19 cellular contexts compared by ENCODE assay signal in the genomic region with DNA sequence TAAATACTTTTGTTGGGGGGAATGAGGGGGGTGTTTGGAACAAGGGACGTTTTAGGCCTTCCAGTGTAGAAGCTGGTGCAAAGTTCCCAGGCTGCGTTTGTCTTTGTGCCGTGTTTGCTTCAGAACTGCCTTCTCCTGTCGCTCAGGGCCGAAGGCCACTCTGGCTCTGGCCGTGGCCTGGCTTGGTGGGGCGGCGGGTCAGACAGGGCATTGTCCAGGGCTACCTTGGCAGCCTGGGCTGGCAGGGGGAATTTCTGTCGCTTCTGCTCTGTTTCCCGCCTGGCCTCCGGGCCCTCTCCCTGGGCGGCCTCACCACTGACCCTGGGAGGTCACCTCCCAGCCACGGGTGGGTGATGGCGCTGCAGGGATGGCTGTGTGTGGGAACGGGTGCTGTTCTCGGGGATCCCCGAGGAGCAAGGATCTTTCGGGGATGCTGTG.
A peak's percentile ranks its signal among the peaks of the same experiment; 100 is the strongest.
DNase-seq lines count a peak whose midpoint lies in the region; ATAC-seq and TF ChIP-seq lines count a peak whose summit lies in the region.
"Had no signal": no experiment of that assay in that cellular context is flagged by ENCODE, and none has a peak within 500 bp of the region (broad histone marks: within the 10 kb centered on the region; RNA-seq: fewer than 3 reads in every experiment).

No MANE protein-coding gene starts in this region.

- no peak overlapping the region for H3K27ac Mint-ChIP-seq in chondrocyte (ENCODE audit: unreplicated experiment)
- no peak overlapping the region for H3K27ac Mint-ChIP-seq in activated naive CD4-positive, alpha-beta T cell treated with anti-CD3 and anti-CD28 coated beads, Interleukin-2, amount 50 U/mL, for 72 hours
- H3K27ac Mint-ChIP-seq: HFFc6 had no signal

- ATAC-seq in right lobe of liver, result peak; percentile 93 to 100 (median 96)
- ATAC-seq in sciatic nerve, result no peak
- no peak for ATAC-seq in HG02759 (IDR thresholded peaks at IDR 0.05; ENCODE audit: unreplicated experiment)
- no peak for ATAC-seq in activated naive CD4-positive, alpha-beta T cell treated with anti-CD3 and anti-CD28 coated beads, Interleukin-2, amount 50 U/mL, for 72 hours

- H3K9me3 Mint-ChIP-seq in chondrocyte (ENCODE audit: low read depth), result no peaks in the 10 kb centered on the region
- H3K9me3 Mint-ChIP-seq in activated naive CD4-positive, alpha-beta T cell treated with anti-CD3 and anti-CD28 coated beads, Interleukin-2, amount 50 U/mL, for 72 hours, result no peaks in the 10 kb centered on the region
- H3K9me3 Mint-ChIP-seq: HFFc6 had no signal

- H3K27ac ChIP-seq in right lobe of liver, result no peak overlapping the region
- H3K27ac ChIP-seq: Peyer's patch had no signal

- in situ Hi-C loops in GM13976 (cut with MboI; ENCODE audit: low sequenced_read_pairs, unreplicated experiment), result no loop called here

- no peaks in the 10 kb centered on the region for H3K36me3 Mint-ChIP-seq in chondrocyte (ENCODE audit: low read depth)
- no peaks in the 10 kb centered on the region for H3K36me3 Mint-ChIP-seq in activated naive CD4-positive, alpha-beta T cell treated with anti-CD3 and anti-CD28 coated beads, Interleukin-2, amount 50 U/mL, for 72 hours

- H3K36me3 ChIP-seq in right lobe of liver, result no peaks in the 10 kb centered on the region
- H3K36me3 ChIP-seq: Peyer's patch had no signal

- no peaks in the 10 kb centered on the region for H3K27me3 Mint-ChIP-seq in chondrocyte (ENCODE audit: low read depth)

- TF ChIP-seq POLR2A in right lobe of liver (IDR thresholded peaks at IDR 0.05), result no peak

- intact Hi-C loops in right lobe of liver (cut with DNase I) (no loop called here), sciatic nerve (cut with DNase I) (no loop called here)

- no peak overlapping the region for H3K4me3 Mint-ChIP-seq in chondrocyte (ENCODE audit: unreplicated experiment)
- H3K4me3 Mint-ChIP-seq: HFFc6 had no signal

- no peaks in the 10 kb centered on the region for H3K9me3 ChIP-seq in right lobe of liver
- H3K9me3 ChIP-seq: Peyer's patch had no signal

- no peaks in the 10 kb centered on the region for H3K4me1 ChIP-seq in right lobe of liver
- H3K4me1 ChIP-seq: Peyer's patch had no signal

- 44% methylated on average over 5 of the region's 18 CpGs for WGBS in right lobe of liver (ENCODE audit: insufficient coverage, low coverage, low lambda C conversion rate, missing lambda C conversion rate)

- DNase-seq in GM13976 (ENCODE audit: low spot score), result peak; percentile 1
- peak; percentile 66 for DNase-seq in chondrocyte (ENCODE audit: low spot score)
- peak; percentile 55 to 81 (median 77) for DNase-seq in right lobe of liver
- peak; percentile 51 for DNase-seq in sciatic nerve (ENCODE audit: low spot score)
- DNase-seq in stimulated activated CD4-positive, alpha-beta T cell treated with anti-CD3 and anti-CD28 coated beads, Interleukin-4, amount 100 ng/mL, for 24 hours, result no peak
- no peak for DNase-seq in NCI-H69 (lab: John Stamatoyannopoulos, UW)
- DNase-seq in activated naive CD4-positive, alpha-beta T cell treated with anti-CD3 and anti-CD28 coated beads, Interleukin-2, amount 50 U/mL, for 72 hours (ENCODE audit: low spot score in 2 of 2), result no peak
- DNase-seq: AML-193, GOT3, HFFc6, Karpas-422, MM.1S, NCI-H1105 treated with DMSO at 0.1 percent for 48 hours, NCI-H187, NCI-H2171, NCI-H82, Peyer's patch, SIG-M5 had no signal

- TF ChIP-seq CTCF in GM13976 (IDR thresholded peaks at IDR 0.05; ENCODE audit: borderline replicate concordance, control extremely low read depth, extremely low read depth, insufficient read depth, missing control alignments) (no peak), chondrocyte (IDR thresholded peaks at IDR 0.05) (no peak), right lobe of liver (IDR thresholded peaks at IDR 0.05) (no peak)

- H3K4me1 Mint-ChIP-seq in chondrocyte (ENCODE audit: low read depth), result peaks cover 20% of the 10 kb centered on the region

- no peaks in the 10 kb centered on the region for H3K27me3 ChIP-seq in right lobe of liver
- H3K27me3 ChIP-seq: Peyer's patch had no signal

- no peak overlapping the region for H3K4me3 ChIP-seq in right lobe of liver
- H3K4me3 ChIP-seq: Peyer's patch had no signal

Comparison
In these comparisons a context has a peak if more than half of its experiments do, and no peak if none do; other contexts are left out.
1. DNase-seq: peak in GM13976 (single experiment), chondrocyte (single experiment), right lobe of liver (3 of 3) and sciatic nerve (single experiment); none in stimulated activated CD4-positive, alpha-beta T cell treated with anti-CD3 and anti-CD28 coated beads, Interleukin-4, amount 100 ng/mL, for 24 hours (single experiment), NCI-H69 (single experiment) and activated naive CD4-positive, alpha-beta T cell treated with anti-CD3 and anti-CD28 coated beads, Interleukin-2, amount 50 U/mL, for 72 hours (0 of 2).
2. ATAC-seq: peak in right lobe of liver (4 of 4); none in sciatic nerve (single experiment), HG02759 (single experiment) and activated naive CD4-positive, alpha-beta T cell treated with anti-CD3 and anti-CD28 coated beads, Interleukin-2, amount 50 U/mL, for 72 hours (0 of 2).